Comparison of ENCODE assay signal across 1 cellular context in the genomic region with DNA sequence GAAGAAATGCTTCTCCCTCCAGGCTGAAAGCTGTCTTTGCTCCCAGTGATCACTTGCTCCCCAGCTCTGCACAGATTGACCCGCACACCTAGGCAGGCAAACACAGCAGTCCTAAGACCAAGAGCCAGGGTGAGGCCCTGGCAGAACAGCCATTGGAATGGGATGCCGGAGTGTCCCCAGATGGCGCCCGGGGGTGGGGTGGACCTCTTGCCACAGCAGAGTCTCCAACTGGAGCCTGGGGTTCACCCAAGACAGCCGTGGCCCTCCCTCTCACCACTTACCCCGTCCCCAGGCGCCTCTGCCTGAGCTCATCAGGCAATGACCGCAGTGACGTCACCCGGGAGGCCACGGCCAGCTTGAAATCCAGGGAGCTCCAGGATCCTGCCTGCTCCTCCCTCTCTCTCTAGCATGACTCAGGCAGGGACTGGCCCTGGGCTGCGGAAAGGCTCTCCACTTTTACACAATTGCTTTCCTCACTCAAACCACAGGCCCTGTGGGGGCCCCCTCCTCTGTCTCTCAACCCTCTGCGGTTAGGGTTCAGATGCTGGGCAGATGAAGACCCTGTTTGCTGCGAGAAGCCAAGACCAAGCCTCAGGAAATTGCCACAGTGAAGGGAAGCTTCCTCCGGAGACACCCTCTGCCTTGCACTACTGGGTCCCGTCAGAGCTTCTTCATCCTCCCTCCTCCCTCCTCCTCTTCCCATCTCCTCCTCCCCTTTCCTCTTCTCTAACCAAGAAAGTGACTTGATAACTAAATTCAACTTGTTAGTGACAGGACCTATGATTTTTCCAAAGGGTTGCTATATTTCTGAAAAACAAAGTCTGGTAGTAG.
TF ChIP-seq lines count a peak whose summit lies in the region.

No MANE protein-coding gene starts in this region.

TF ChIP-seq in SK-N-SH, 30 proteins besides CTCF, POLR2A, EP300 and RAD21 (continued from another document):
- TF ChIP-seq, protein P1, sequence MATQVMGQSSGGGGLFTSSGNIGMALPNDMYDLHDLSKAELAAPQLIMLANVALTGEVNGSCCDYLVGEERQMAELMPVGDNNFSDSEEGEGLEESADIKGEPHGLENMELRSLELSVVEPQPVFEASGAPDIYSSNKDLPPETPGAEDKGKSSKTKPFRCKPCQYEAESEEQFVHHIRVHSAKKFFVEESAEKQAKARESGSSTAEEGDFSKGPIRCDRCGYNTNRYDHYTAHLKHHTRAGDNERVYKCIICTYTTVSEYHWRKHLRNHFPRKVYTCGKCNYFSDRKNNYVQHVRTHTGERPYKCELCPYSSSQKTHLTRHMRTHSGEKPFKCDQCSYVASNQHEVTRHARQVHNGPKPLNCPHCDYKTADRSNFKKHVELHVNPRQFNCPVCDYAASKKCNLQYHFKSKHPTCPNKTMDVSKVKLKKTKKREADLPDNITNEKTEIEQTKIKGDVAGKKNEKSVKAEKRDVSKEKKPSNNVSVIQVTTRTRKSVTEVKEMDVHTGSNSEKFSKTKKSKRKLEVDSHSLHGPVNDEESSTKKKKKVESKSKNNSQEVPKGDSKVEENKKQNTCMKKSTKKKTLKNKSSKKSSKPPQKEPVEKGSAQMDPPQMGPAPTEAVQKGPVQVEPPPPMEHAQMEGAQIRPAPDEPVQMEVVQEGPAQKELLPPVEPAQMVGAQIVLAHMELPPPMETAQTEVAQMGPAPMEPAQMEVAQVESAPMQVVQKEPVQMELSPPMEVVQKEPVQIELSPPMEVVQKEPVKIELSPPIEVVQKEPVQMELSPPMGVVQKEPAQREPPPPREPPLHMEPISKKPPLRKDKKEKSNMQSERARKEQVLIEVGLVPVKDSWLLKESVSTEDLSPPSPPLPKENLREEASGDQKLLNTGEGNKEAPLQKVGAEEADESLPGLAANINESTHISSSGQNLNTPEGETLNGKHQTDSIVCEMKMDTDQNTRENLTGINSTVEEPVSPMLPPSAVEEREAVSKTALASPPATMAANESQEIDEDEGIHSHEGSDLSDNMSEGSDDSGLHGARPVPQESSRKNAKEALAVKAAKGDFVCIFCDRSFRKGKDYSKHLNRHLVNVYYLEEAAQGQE (IDR thresholded peaks at IDR 0.05; ENCODE audit: low read depth, low read length): 0 out of 2 replicates have a peak, but pooled peaks have one; percentile 9
- TF ChIP-seq, protein P2, sequence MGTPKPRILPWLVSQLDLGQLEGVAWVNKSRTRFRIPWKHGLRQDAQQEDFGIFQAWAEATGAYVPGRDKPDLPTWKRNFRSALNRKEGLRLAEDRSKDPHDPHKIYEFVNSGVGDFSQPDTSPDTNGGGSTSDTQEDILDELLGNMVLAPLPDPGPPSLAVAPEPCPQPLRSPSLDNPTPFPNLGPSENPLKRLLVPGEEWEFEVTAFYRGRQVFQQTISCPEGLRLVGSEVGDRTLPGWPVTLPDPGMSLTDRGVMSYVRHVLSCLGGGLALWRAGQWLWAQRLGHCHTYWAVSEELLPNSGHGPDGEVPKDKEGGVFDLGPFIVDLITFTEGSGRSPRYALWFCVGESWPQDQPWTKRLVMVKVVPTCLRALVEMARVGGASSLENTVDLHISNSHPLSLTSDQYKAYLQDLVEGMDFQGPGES (IDR thresholded peaks at IDR 0.05; ENCODE audit: low read depth, low read length): no peak
- TF ChIP-seq EZH2phosphoT487 (IDR thresholded peaks at IDR 0.05; ENCODE audit: borderline replicate concordance, low read depth) (no peak), FOXJ3 (CRISPR knock-in tag; IDR thresholded peaks at IDR 0.05) (no peak), NRF1 (IDR thresholded peaks at IDR 0.05; ENCODE audit: low read depth, low read length) (no peak), FOXM1 (IDR thresholded peaks at IDR 0.05; ENCODE audit: low read depth) (no peak), TCF12 (IDR thresholded peaks at IDR 0.05) (peak; percentile 69), GABPA (IDR thresholded peaks at IDR 0.05; ENCODE audit: low read depth) (no peak), TEAD4 (IDR thresholded peaks at IDR 0.05; ENCODE audit: borderline replicate concordance, insufficient read depth) (0 out of 2 replicates have a peak, but pooled peaks have one; percentile 47), SIN3A (IDR thresholded peaks at IDR 0.05; ENCODE audit: borderline replicate concordance, low read depth, low read length) (no peak), CHD2 (IDR thresholded peaks at IDR 0.05; ENCODE audit: low read length, partially characterized antibody) (no peak), JUND (IDR thresholded peaks at IDR 0.05) (peak; percentile 86), SMC3 (IDR thresholded peaks at IDR 0.05; ENCODE audit: low read depth, low read length) (0 out of 2 replicates have a peak, but pooled peaks have one; percentile 3), NFIC (IDR thresholded peaks at IDR 0.05; ENCODE audit: borderline replicate concordance) (peak; percentile 52; the same call in 1 of the 2 replicates), YY1 (IDR thresholded peaks at IDR 0.05; ENCODE audit: low read depth) (peak; percentile 68; the same call in 1 of the 2 replicates)
- TF ChIP-seq, protein P3, sequence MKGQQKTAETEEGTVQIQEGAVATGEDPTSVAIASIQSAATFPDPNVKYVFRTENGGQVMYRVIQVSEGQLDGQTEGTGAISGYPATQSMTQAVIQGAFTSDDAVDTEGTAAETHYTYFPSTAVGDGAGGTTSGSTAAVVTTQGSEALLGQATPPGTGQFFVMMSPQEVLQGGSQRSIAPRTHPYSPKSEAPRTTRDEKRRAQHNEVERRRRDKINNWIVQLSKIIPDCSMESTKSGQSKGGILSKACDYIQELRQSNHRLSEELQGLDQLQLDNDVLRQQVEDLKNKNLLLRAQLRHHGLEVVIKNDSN (IDR thresholded peaks at IDR 0.05; ENCODE audit: borderline replicate concordance, low read depth): no peak; the same call in 1 of the 2 replicates
- TF ChIP-seq, protein P4, sequence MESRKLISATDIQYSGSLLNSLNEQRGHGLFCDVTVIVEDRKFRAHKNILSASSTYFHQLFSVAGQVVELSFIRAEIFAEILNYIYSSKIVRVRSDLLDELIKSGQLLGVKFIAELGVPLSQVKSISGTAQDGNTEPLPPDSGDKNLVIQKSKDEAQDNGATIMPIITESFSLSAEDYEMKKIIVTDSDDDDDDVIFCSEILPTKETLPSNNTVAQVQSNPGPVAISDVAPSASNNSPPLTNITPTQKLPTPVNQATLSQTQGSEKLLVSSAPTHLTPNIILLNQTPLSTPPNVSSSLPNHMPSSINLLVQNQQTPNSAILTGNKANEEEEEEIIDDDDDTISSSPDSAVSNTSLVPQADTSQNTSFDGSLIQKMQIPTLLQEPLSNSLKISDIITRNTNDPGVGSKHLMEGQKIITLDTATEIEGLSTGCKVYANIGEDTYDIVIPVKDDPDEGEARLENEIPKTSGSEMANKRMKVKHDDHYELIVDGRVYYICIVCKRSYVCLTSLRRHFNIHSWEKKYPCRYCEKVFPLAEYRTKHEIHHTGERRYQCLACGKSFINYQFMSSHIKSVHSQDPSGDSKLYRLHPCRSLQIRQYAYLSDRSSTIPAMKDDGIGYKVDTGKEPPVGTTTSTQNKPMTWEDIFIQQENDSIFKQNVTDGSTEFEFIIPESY (IDR thresholded peaks at IDR 0.05; ENCODE audit: borderline replicate concordance, low read depth): no peak
